25 cellular contexts compared by ENCODE assay signal in genomic region chr10:86763404-86763803, GRCh38.
"Had no signal": no experiment of that assay in that cellular context is flagged by ENCODE, and none has a peak within 500 bp of the region (broad histone marks: within the 10 kb centered on the region; RNA-seq: fewer than 3 reads in every experiment).

No MANE protein-coding gene starts in this region.

- H3K4me3 ChIP-seq: left ventricle myocardium inferior, lung, neural progenitor cell, pancreas, prostate gland, spleen, suprapubic skin, thyroid gland, uterus had no signal

- H3K36me3 ChIP-seq: left ventricle myocardium inferior, neural progenitor cell, neutrophil, pancreas, prostate gland, spleen, suprapubic skin, thyroid gland, uterus had no signal

- H3K4me1 ChIP-seq: prostate gland had no signal

- DNase-seq: hippocampal formation; left colon; left ventricle myocardium inferior; mesendoderm; naive B cell; natural killer cell; nephron progenitor cell; occipital lobe; pancreas; posterior cingulate gyrus; retina; right cardiac atrium; small intestine; spleen; stimulated activated CD4-positive, alpha-beta T cell treated with anti-CD3 and anti-CD28 coated beads, Interleukin-4, amount 100 ng/mL, for 24 hours; stimulated activated naive CD4-positive, alpha-beta T cell; thyroid gland; uterus had no signal

- ATAC-seq: left colon; natural killer cell; pancreas; sciatic nerve; stimulated activated effector memory CD8-positive, alpha-beta T cell treated with anti-CD3 and anti-CD28 coated beads, Interleukin-12 subunit alpha, Interleukin-12 subunit beta, amount 100 ng/mL, for 72 hours had no signal

- H3K27ac ChIP-seq: left ventricle myocardium inferior, neural progenitor cell, neutrophil, pancreas, prostate gland, spleen, suprapubic skin, thyroid gland, uterus had no signal

- H2AFZ ChIP-seq: neural progenitor cell had no signal

- H3K4me2 ChIP-seq: neural progenitor cell had no signal

- H3K9me3 ChIP-seq: left ventricle myocardium inferior, neutrophil, pancreas, prostate gland, spleen, suprapubic skin, thyroid gland, uterus had no signal

- H3K27me3 ChIP-seq: neural progenitor cell, pancreas, suprapubic skin, thyroid gland, uterus had no signal

- H3K9ac ChIP-seq: neural progenitor cell had no signal
